Comparison of ENCODE assay signal across 15 cellular contexts in genomic region chr3:197547618-197548017, GRCh38. TPM values are rescaled to one million over a fixed set of nuclear protein-coding genes. Genes with fewer than 3 reads are reported as not detected.
DNase-seq lines count a peak whose midpoint lies in the region; ATAC-seq and TF ChIP-seq lines count a peak whose summit lies in the region.
"Had no signal": no experiment of that assay in that cellular context is flagged by ENCODE, and none has a peak within 500 bp of the region (broad histone marks: within the 10 kb centered on the region; RNA-seq: fewer than 3 reads in every experiment).

No MANE protein-coding gene starts in this region.

- H3K4me3 Mint-ChIP-seq in glutamatergic neuron (ENCODE audit: unreplicated experiment) = no peak overlapping the region
- H3K4me3 Mint-ChIP-seq: activated naive CD4-positive, alpha-beta T cell treated with anti-CD3 and anti-CD28 coated beads, Interleukin-2, amount 50 U/mL, for 24 hours; central memory CD8-positive, alpha-beta T cell had no signal

- DNase-seq in EH (ENCODE audit: low read depth) (peak; percentile 17), WERI-Rb-1 (peak; percentile 68), glutamatergic neuron (no peak), NOMO-1 (lab: John Stamatoyannopoulos, UW; ENCODE audit: unreplicated experiment in 2 of 2) (no peak), HCEC 1CT (no peak)
- DNase-seq: erythroblast had no signal

- H3K36me3 ChIP-seq in WERI-Rb-1 = no peaks in the 10 kb centered on the region; the same call in 1 of the 2 replicates
- H3K36me3 ChIP-seq in neutrophil = peaks cover 5% of the 10 kb centered on the region

- H3K9me3 Mint-ChIP-seq in glutamatergic neuron (ENCODE audit: unreplicated experiment) = peaks cover 3% of the 10 kb centered on the region
- H3K9me3 Mint-ChIP-seq: activated naive CD4-positive, alpha-beta T cell treated with anti-CD3 and anti-CD28 coated beads, Interleukin-2, amount 50 U/mL, for 24 hours; central memory CD8-positive, alpha-beta T cell had no signal

- H3K27ac Mint-ChIP-seq in glutamatergic neuron (ENCODE audit: unreplicated experiment) = peak overlapping the region; percentile 4
- H3K27ac Mint-ChIP-seq: activated naive CD4-positive, alpha-beta T cell treated with anti-CD3 and anti-CD28 coated beads, Interleukin-2, amount 50 U/mL, for 24 hours had no signal

- H3K4me3 ChIP-seq in WERI-Rb-1 (ENCODE audit: low read depth, low read length) (no peak overlapping the region), neutrophil (ENCODE audit: low read depth in 1 of 2, low read length in 1 of 2) (no peak overlapping the region)
- H3K4me3 ChIP-seq: GM12878 had no signal

- TF ChIP-seq CTCF in WERI-Rb-1 (IDR thresholded peaks at IDR 0.05; ENCODE audit: low read depth, low read length) = peak; percentile 53
- TF ChIP-seq CTCF in glutamatergic neuron (IDR thresholded peaks at IDR 0.05; ENCODE audit: partially characterized antibody, unreplicated experiment) = no peak
- TF ChIP-seq CTCF in neutrophil (IDR thresholded peaks at IDR 0.05) = no peak

- H3K27me3 ChIP-seq in WERI-Rb-1 (ENCODE audit: insufficient read depth, low read depth, severe bottlenecking) (no peaks in the 10 kb centered on the region), neutrophil (no peaks in the 10 kb centered on the region)

- peaks cover 1% of the 10 kb centered on the region for H3K27me3 Mint-ChIP-seq in glutamatergic neuron (ENCODE audit: unreplicated experiment)
- H3K27me3 Mint-ChIP-seq: activated naive CD4-positive, alpha-beta T cell treated with anti-CD3 and anti-CD28 coated beads, Interleukin-2, amount 50 U/mL, for 24 hours; central memory CD8-positive, alpha-beta T cell had no signal

- H3K4me1 ChIP-seq in neutrophil (ENCODE audit: control insufficient read depth in 1 of 2, insufficient read depth in 1 of 2, low read depth in 1 of 2, low read length in 1 of 2) = peaks cover 39 to 48% of the 10 kb centered on the region in 2 experiments
- H3K4me1 ChIP-seq: parathyroid adenoma had no signal

- H3K27ac ChIP-seq in WERI-Rb-1 (peak overlapping the region; percentile 54), neutrophil (peak overlapping the region; percentile 68)
- H3K27ac ChIP-seq: parathyroid adenoma, VCaP had no signal

- no peaks in the 10 kb centered on the region for H3K36me3 Mint-ChIP-seq in glutamatergic neuron (ENCODE audit: unreplicated experiment)

- peaks cover 36% of the 10 kb centered on the region for H3K4me1 Mint-ChIP-seq in glutamatergic neuron (ENCODE audit: low read depth, unreplicated experiment)

- ATAC-seq in HG03280 (IDR thresholded peaks at IDR 0.05; ENCODE audit: unreplicated experiment) = no peak
- no peak for ATAC-seq in GM19351 (IDR thresholded peaks at IDR 0.05; ENCODE audit: unreplicated experiment)
- ATAC-seq: GM12878, SK-N-SH treated with all-trans-retinoic acid at 6 μM for 48 hours had no signal

- H3K9me3 ChIP-seq in WERI-Rb-1 (ENCODE audit: severe bottlenecking) (no peaks in the 10 kb centered on the region), neutrophil (no peaks in the 10 kb centered on the region)

RNA-seq across cellular contexts. Expression of gene BDH1, which starts 8.2 kb away (rescaled TPM):
- total RNA-seq in glutamatergic neuron (ENCODE audit: unreplicated experiment) = 19.4 TPM

Comparison
In these comparisons a context has a peak if more than half of its experiments do, and no peak if none do; other contexts are left out.
1. DNase-seq: peak in EH (single experiment) and WERI-Rb-1 (single experiment); none in glutamatergic neuron (single experiment), NOMO-1 (0 of 2) and HCEC 1CT (single experiment).